1 cellular context compared by ENCODE assay signal in genomic region chr7:29809533-29810155, GRCh38.
TF ChIP-seq lines count a peak whose summit lies in the region.

No MANE protein-coding gene starts in this region.

TF ChIP-seq in HepG2, 621 proteins besides CTCF, POLR2A, EP300 and RAD21:
- TF ChIP-seq KDM3A (CRISPR knock-in tag; IDR thresholded peaks at IDR 0.05; ENCODE audit: low read depth) = no peak
- TF ChIP-seq ZBTB38 (CRISPR knock-in tag; IDR thresholded peaks at IDR 0.05) = no peak
- TF ChIP-seq ZNF3 (CRISPR knock-in tag; IDR thresholded peaks at IDR 0.05) = no peak
- TF ChIP-seq ZNF569 (CRISPR knock-in tag; IDR thresholded peaks at IDR 0.05; ENCODE audit: borderline replicate concordance) = no peak
- TF ChIP-seq HDAC6 (IDR thresholded peaks at IDR 0.05; ENCODE audit: low read depth, low read length) = no peak
- no peak for TF ChIP-seq THRA (CRISPR knock-in tag; IDR thresholded peaks at IDR 0.05; ENCODE audit: borderline replicate concordance)
- no peak for TF ChIP-seq ZNF317 (CRISPR knock-in tag; IDR thresholded peaks at IDR 0.05)
- TF ChIP-seq ZSCAN25 (CRISPR knock-in tag; IDR thresholded peaks at IDR 0.05) = no peak
TF ChIP-seq in HepG2: peak in this region for 0.
